ENCODE assay signal across 8 cellular contexts in genomic region chr2:11465485-11466306, GRCh38. TPM values are rescaled to one million over a fixed set of nuclear protein-coding genes. Genes with fewer than 3 reads are reported as not detected.
A peak's percentile ranks its signal among the peaks of the same experiment; 100 is the strongest.
DNase-seq lines count a peak whose midpoint lies in the region; FAIRE-seq and TF ChIP-seq lines count a peak whose summit lies in the region.

Gene E2F6 (minus strand): TSS chr2:11466161. CDS start chr2:11465879, 282 bp downstream.

- peaks cover 16 to 27% of the 10 kb centered on the region in 2 experiments for H3K4me1 ChIP-seq in SK-N-SH (ENCODE audit: control insufficient read depth in 1 of 2, insufficient read depth in 2 of 2, low read depth in 1 of 2, low read length in 1 of 2)

- H4K20me1 ChIP-seq in SK-N-SH (ENCODE audit: insufficient read depth): peaks cover 40% of the 10 kb centered on the region

- FAIRE-seq in frontal cortex (lab: Jason Lieb, UNC): no peak

- POLR2A ChIA-PET in SK-N-SH (lab: Yijun Ruan, JAX): interaction anchor here (2.4 kb wide), 1 partner anchor 17 kb away, joined by 16 read pairs; no protein-coding TSS in a partner anchor

- peaks cover 37% of the 10 kb centered on the region for H3K4me1 Mint-ChIP-seq in activated naive CD4-positive, alpha-beta T cell treated with anti-CD3 and anti-CD28 coated beads, Interleukin-2, amount 10 ng/mL, durations not matched to agents 7 days and 5 days

- H3K4me3 Mint-ChIP-seq in activated naive CD4-positive, alpha-beta T cell treated with anti-CD3 and anti-CD28 coated beads, Interleukin-2, amount 10 ng/mL, durations not matched to agents 7 days and 5 days: peak within 1 kb of the TSS; percentile 93

- H2AFZ ChIP-seq in SK-N-SH (ENCODE audit: low read depth): peak within 1 kb of the TSS; percentile 93

- CTCF ChIA-PET in SK-N-SH (lab: Yijun Ruan, JAX): interaction anchor here (0.6 to 11.5 kb wide), 13 partner anchors 12 to 341 kb away, joined by 3 to 189 read pairs (median 4); a partner anchor contains a TSS
- CTCF ChIA-PET in activated naive CD4-positive, alpha-beta T cell treated with anti-CD3 and anti-CD28 coated beads, Interleukin-2, amount 10 ng/mL, durations not matched to agents 7 days and 5 days (lab: Charles Lee): interaction anchor here (0.6 to 0.9 kb wide), 3 partner anchors 12 to 333 kb away, joined by 3 read pairs; a partner anchor contains a TSS

- H3K27ac Mint-ChIP-seq in activated naive CD4-positive, alpha-beta T cell treated with anti-CD3 and anti-CD28 coated beads, Interleukin-2, amount 10 ng/mL, durations not matched to agents 7 days and 5 days: peak within 1 kb of the TSS; percentile 89

- H3K9me2 ChIP-seq in SK-N-SH: no peaks in the 10 kb centered on the region

- H3K9me3 Mint-ChIP-seq in activated naive CD4-positive, alpha-beta T cell treated with anti-CD3 and anti-CD28 coated beads, Interleukin-2, amount 10 ng/mL, durations not matched to agents 7 days and 5 days: no peaks in the 10 kb centered on the region

- peak within 1 kb of the TSS; percentile 95 for H3K4me2 ChIP-seq in SK-N-SH

- DNase-seq in GDM1 (lab: John Stamatoyannopoulos, UW) (peak; percentile 89), HFF-Myc (ENCODE audit: extremely low read depth, low read depth) (peak; percentile 74), NCI-H1092 (lab: John Stamatoyannopoulos, UW) (peak; percentile 87), SK-N-SH (peak; percentile 98), frontal cortex (ENCODE audit: low spot score in 2 of 2) (peak; percentile 90 to 92), non-pigmented ciliary epithelial cell (ENCODE audit: low read depth) (peak; percentile 66), substantia nigra (lab: John Stamatoyannopoulos, UW) (peak; percentile 47 to 94 (median 85))
- peak; percentile 88 for DNase-seq in activated naive CD4-positive, alpha-beta T cell treated with anti-CD3 and anti-CD28 coated beads, Interleukin-2, amount 10 ng/mL, durations not matched to agents 7 days and 5 days

- TF ChIP-seq CTCF in HFF-Myc (IDR thresholded peaks at IDR 0.05; ENCODE audit: low read depth, low read length, missing control alignments): no peak
- no peak for TF ChIP-seq CTCF in SK-N-SH (IDR thresholded peaks at IDR 0.05)

- H3F3A ChIP-seq in SK-N-SH (replicated peaks; ENCODE audit: insufficient read depth): peaks cover 4% of the 10 kb centered on the region

- H3K27me3 ChIP-seq in SK-N-SH (ENCODE audit: insufficient read depth): no peaks in the 10 kb centered on the region

- H3K9me3 ChIP-seq in SK-N-SH: no peaks in the 10 kb centered on the region

- 2% methylated on average over 32 of the region's 86 CpGs for WGBS in SK-N-SH (ENCODE audit: low lambda C conversion rate)

- H3K4me3 ChIP-seq in HFF-Myc (replicated peaks; ENCODE audit: low read depth, low read length): peak within 1 kb of the TSS; percentile 60
- peak within 1 kb of the TSS; percentile 64 to 72 for H3K4me3 ChIP-seq in SK-N-SH (ENCODE audit: low read depth in 2 of 2, low read length in 1 of 2)

- H3K36me3 ChIP-seq in SK-N-SH (replicated peaks in 1 of 2; ENCODE audit: control insufficient read depth in 1 of 2, insufficient read depth in 2 of 2, low read length in 1 of 2): peaks cover 12 to 31% of the 10 kb centered on the region in 2 experiments

- peak; percentile 48 to 72 for TF ChIP-seq EP300 in SK-N-SH (IDR thresholded peaks at IDR 0.05; ENCODE audit: borderline replicate concordance in 1 of 2, low read depth in 1 of 2, low read length in 1 of 2)

- peaks cover 54% of the 10 kb centered on the region for H3K79me2 ChIP-seq in SK-N-SH (ENCODE audit: insufficient read depth)

- peaks cover 7% of the 10 kb centered on the region for H3K36me3 Mint-ChIP-seq in activated naive CD4-positive, alpha-beta T cell treated with anti-CD3 and anti-CD28 coated beads, Interleukin-2, amount 10 ng/mL, durations not matched to agents 7 days and 5 days

- peak within 1 kb of the TSS; percentile 73 for H3K9ac ChIP-seq in SK-N-SH

- TF ChIP-seq RAD21 in SK-N-SH (IDR thresholded peaks at IDR 0.05; ENCODE audit: low read length): no peak

- H3K27ac ChIP-seq in SK-N-SH (ENCODE audit: low read depth in 2 of 2, low read length in 1 of 2): peak within 1 kb of the TSS; percentile 86 to 90
- peak within 1 kb of the TSS; percentile 76 for H3K27ac ChIP-seq in substantia nigra (ENCODE audit: low read depth, low read length, poor library complexity, severe bottlenecking)

- peaks cover 8% of the 10 kb centered on the region for H3K27me3 Mint-ChIP-seq in activated naive CD4-positive, alpha-beta T cell treated with anti-CD3 and anti-CD28 coated beads, Interleukin-2, amount 10 ng/mL, durations not matched to agents 7 days and 5 days

TF ChIP-seq in SK-N-SH, 30 proteins besides CTCF, POLR2A, EP300 and RAD21 (continues in another document):
- TF ChIP-seq MXI1 (IDR thresholded peaks at IDR 0.05; ENCODE audit: low read depth, low read length): peak; percentile 50
- peak; percentile 53; the same call in 1 of the 2 replicates for TF ChIP-seq USF2 (IDR thresholded peaks at IDR 0.05; ENCODE audit: borderline replicate concordance, low read depth, low read length)
- TF ChIP-seq SMC3 (IDR thresholded peaks at IDR 0.05; ENCODE audit: low read depth, low read length): no peak
- TF ChIP-seq NRF1 (IDR thresholded peaks at IDR 0.05; ENCODE audit: low read depth, low read length): peak; percentile 95
- TF ChIP-seq MAX (IDR thresholded peaks at IDR 0.05; ENCODE audit: low read depth): peak; percentile 99
- peak; percentile 58 for TF ChIP-seq FOSL2 (IDR thresholded peaks at IDR 0.05; ENCODE audit: borderline replicate concordance, low read depth)
- peak; percentile 92 for TF ChIP-seq RFX5 (IDR thresholded peaks at IDR 0.05; ENCODE audit: low read length)
- TF ChIP-seq SIN3A (IDR thresholded peaks at IDR 0.05; ENCODE audit: borderline replicate concordance, low read depth, low read length): peak; percentile 90; the same call in 1 of the 2 replicates
- TF ChIP-seq GABPA (IDR thresholded peaks at IDR 0.05; ENCODE audit: low read depth): peak; percentile 76
- peak; percentile 52; the same call in 1 of the 2 replicates for TF ChIP-seq ZBTB33 (IDR thresholded peaks at IDR 0.05; ENCODE audit: borderline replicate concordance, low read depth)
- no peak for TF ChIP-seq EZH2phosphoT487 (IDR thresholded peaks at IDR 0.05; ENCODE audit: borderline replicate concordance, low read depth)
- 0 out of 2 replicates have a peak, but pooled peaks have one; percentile 17 for TF ChIP-seq IRF3 (IDR thresholded peaks at IDR 0.05; ENCODE audit: low read depth, low read length)
- TF ChIP-seq GATA2 (CRISPR knock-in tag; IDR thresholded peaks at IDR 0.05): no peak; the same call in 1 of the 2 replicates
- TF ChIP-seq CHD2 (IDR thresholded peaks at IDR 0.05; ENCODE audit: low read length, partially characterized antibody): peak; percentile 92
- TF ChIP-seq MEF2A (IDR thresholded peaks at IDR 0.05; ENCODE audit: borderline replicate concordance, low read depth): no peak
- TF ChIP-seq TAF1 (IDR thresholded peaks at IDR 0.05; ENCODE audit: borderline replicate concordance, low read depth, low read length): peak; percentile 95
- peak; percentile 88 for TF ChIP-seq USF1 (IDR thresholded peaks at IDR 0.05; ENCODE audit: borderline replicate concordance, low read depth)
- peak; percentile 48; the same call in 1 of the 2 replicates for TF ChIP-seq TCF12 (IDR thresholded peaks at IDR 0.05)
- peak; percentile 79 for TF ChIP-seq RCOR1 (IDR thresholded peaks at IDR 0.05; ENCODE audit: low read length)
- TF ChIP-seq JUND (IDR thresholded peaks at IDR 0.05): peak; percentile 100

RNA-seq across cellular contexts. Expression of gene E2F6, which starts in this region (rescaled TPM):
- 15.3 and 19.7 TPM in 2 replicates for polyA plus RNA-seq in SK-N-SH (2012; rRNA removed)
- polyA plus RNA-seq in SK-N-SH (2012; cell fraction: cytosol; rRNA removed): 18.9 and 19.2 TPM in 2 replicates
- 28.1 and 36.0 TPM in 2 replicates for polyA plus RNA-seq in SK-N-SH (2012; cell fraction: nucleus; rRNA removed)
- total RNA-seq in frontal cortex: 12.2 TPM

Comparison
In these comparisons a context has a peak if more than half of its experiments do, and no peak if none do; other contexts are left out.
1. Peak in every context shown above with its lines: DNase-seq, H3K4me3 ChIP-seq and H3K27ac ChIP-seq.